1 cellular context compared by ENCODE assay signal in the genomic region with DNA sequence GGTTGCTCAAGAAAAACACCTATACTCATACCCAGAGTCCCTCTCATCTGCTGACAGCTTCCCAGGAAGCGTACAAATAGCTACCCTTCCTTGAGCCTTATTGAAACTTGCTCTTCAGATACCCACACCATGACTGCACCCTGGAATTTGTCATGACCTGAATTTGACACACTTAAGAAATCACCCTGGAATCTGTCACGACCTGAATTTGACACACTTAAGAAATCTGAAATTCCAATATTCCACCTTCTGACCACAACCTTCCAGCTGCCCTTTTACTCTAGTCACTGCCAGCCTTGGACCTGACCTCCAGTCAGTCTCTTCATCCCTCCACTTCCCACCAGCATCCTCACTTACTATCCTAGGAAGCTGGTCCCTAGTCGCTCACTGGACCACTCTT.
TF ChIP-seq lines count a peak whose summit lies in the region.

No MANE protein-coding gene starts in this region.

TF ChIP-seq in HepG2, 621 proteins besides CTCF, POLR2A, EP300 and RAD21:
- TF ChIP-seq, protein P1, sequence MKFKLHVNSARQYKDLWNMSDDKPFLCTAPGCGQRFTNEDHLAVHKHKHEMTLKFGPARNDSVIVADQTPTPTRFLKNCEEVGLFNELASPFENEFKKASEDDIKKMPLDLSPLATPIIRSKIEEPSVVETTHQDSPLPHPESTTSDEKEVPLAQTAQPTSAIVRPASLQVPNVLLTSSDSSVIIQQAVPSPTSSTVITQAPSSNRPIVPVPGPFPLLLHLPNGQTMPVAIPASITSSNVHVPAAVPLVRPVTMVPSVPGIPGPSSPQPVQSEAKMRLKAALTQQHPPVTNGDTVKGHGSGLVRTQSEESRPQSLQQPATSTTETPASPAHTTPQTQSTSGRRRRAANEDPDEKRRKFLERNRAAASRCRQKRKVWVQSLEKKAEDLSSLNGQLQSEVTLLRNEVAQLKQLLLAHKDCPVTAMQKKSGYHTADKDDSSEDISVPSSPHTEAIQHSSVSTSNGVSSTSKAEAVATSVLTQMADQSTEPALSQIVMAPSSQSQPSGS (CRISPR knock-in tag; IDR thresholded peaks at IDR 0.05), result no peak
- TF ChIP-seq SRSF4 (IDR thresholded peaks at IDR 0.05; ENCODE audit: low read depth, low read length, poor library complexity, severe bottlenecking) (no peak), ZKSCAN8 (CRISPR knock-in tag; IDR thresholded peaks at IDR 0.05; ENCODE audit: borderline replicate concordance) (no peak), MED1 (CRISPR knock-in tag; IDR thresholded peaks at IDR 0.05) (no peak), ARNTL (CRISPR knock-in tag; IDR thresholded peaks at IDR 0.05) (no peak), FOXK1 (CRISPR knock-in tag; IDR thresholded peaks at IDR 0.05; ENCODE audit: borderline replicate concordance, low read depth) (no peak), ZNF558 (CRISPR knock-in tag; IDR thresholded peaks at IDR 0.05; ENCODE audit: borderline replicate concordance) (no peak), RAD51 (IDR thresholded peaks at IDR 0.05; ENCODE audit: borderline replicate concordance) (no peak), REXO4 (CRISPR knock-in tag; IDR thresholded peaks at IDR 0.05; ENCODE audit: borderline replicate concordance) (no peak), MYC (CRISPR knock-in tag; IDR thresholded peaks at IDR 0.05; ENCODE audit: borderline replicate concordance) (no peak), ZNF530 (CRISPR knock-in tag; IDR thresholded peaks at IDR 0.05; ENCODE audit: low read depth) (no peak), ZNF12 (CRISPR knock-in tag; IDR thresholded peaks at IDR 0.05) (no peak), HOXA9 (CRISPR knock-in tag; IDR thresholded peaks at IDR 0.05; ENCODE audit: borderline replicate concordance) (no peak), NFATC3 (CRISPR knock-in tag; IDR thresholded peaks at IDR 0.05) (no peak)
- TF ChIP-seq, protein P2, sequence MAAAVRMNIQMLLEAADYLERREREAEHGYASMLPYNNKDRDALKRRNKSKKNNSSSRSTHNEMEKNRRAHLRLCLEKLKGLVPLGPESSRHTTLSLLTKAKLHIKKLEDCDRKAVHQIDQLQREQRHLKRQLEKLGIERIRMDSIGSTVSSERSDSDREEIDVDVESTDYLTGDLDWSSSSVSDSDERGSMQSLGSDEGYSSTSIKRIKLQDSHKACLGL (CRISPR knock-in tag; IDR thresholded peaks at IDR 0.05), result no peak
- TF ChIP-seq, protein P3, sequence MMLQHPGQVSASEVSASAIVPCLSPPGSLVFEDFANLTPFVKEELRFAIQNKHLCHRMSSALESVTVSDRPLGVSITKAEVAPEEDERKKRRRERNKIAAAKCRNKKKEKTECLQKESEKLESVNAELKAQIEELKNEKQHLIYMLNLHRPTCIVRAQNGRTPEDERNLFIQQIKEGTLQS (CRISPR knock-in tag; IDR thresholded peaks at IDR 0.05), result no peak
- TF ChIP-seq, protein P4, sequence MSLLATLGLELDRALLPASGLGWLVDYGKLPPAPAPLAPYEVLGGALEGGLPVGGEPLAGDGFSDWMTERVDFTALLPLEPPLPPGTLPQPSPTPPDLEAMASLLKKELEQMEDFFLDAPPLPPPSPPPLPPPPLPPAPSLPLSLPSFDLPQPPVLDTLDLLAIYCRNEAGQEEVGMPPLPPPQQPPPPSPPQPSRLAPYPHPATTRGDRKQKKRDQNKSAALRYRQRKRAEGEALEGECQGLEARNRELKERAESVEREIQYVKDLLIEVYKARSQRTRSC (CRISPR knock-in tag; IDR thresholded peaks at IDR 0.05; ENCODE audit: low read depth), result no peak
- TF ChIP-seq, protein P5, sequence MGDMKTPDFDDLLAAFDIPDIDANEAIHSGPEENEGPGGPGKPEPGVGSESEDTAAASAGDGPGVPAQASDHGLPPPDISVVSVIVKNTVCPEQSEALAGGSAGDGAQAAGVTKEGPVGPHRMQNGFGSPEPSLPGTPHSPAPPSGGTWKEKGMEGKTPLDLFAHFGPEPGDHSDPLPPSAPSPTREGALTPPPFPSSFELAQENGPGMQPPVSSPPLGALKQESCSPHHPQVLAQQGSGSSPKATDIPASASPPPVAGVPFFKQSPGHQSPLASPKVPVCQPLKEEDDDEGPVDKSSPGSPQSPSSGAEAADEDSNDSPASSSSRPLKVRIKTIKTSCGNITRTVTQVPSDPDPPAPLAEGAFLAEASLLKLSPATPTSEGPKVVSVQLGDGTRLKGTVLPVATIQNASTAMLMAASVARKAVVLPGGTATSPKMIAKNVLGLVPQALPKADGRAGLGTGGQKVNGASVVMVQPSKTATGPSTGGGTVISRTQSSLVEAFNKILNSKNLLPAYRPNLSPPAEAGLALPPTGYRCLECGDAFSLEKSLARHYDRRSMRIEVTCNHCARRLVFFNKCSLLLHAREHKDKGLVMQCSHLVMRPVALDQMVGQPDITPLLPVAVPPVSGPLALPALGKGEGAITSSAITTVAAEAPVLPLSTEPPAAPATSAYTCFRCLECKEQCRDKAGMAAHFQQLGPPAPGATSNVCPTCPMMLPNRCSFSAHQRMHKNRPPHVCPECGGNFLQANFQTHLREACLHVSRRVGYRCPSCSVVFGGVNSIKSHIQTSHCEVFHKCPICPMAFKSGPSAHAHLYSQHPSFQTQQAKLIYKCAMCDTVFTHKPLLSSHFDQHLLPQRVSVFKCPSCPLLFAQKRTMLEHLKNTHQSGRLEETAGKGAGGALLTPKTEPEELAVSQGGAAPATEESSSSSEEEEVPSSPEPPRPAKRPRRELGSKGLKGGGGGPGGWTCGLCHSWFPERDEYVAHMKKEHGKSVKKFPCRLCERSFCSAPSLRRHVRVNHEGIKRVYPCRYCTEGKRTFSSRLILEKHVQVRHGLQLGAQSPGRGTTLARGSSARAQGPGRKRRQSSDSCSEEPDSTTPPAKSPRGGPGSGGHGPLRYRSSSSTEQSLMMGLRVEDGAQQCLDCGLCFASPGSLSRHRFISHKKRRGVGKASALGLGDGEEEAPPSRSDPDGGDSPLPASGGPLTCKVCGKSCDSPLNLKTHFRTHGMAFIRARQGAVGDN (CRISPR knock-in tag; IDR thresholded peaks at IDR 0.05), result no peak
